20 cellular contexts compared by ENCODE assay signal in genomic region chr12:23535441-23535840, GRCh38.
"Had no signal": no experiment of that assay in that cellular context is flagged by ENCODE, and none has a peak within 500 bp of the region (broad histone marks: within the 10 kb centered on the region; RNA-seq: fewer than 3 reads in every experiment).

No MANE protein-coding gene starts in this region.

- H3K79me2 ChIP-seq: parathyroid adenoma had no signal

- H3K4me3 Mint-ChIP-seq: naive thymus-derived CD4-positive, alpha-beta T cell; nephron progenitor cell had no signal

- H3K27me3 ChIP-seq: dorsolateral prefrontal cortex, gastrocnemius medialis, heart right ventricle, stomach, transverse colon had no signal

- H3K9ac ChIP-seq: parathyroid adenoma had no signal

- H3K27ac Mint-ChIP-seq: naive thymus-derived CD4-positive, alpha-beta T cell had no signal

- H3K4me3 ChIP-seq: dorsolateral prefrontal cortex, gastrocnemius medialis, heart right ventricle, psoas muscle, stomach, thoracic aorta, transverse colon had no signal

- H3K36me3 Mint-ChIP-seq: naive thymus-derived CD4-positive, alpha-beta T cell had no signal

- DNase-seq: cortex of kidney; dorsolateral prefrontal cortex; effector memory CD4-positive, alpha-beta T cell; gastrocnemius medialis; heart right ventricle; hypothalamus; kidney glomerular epithelial cell; mesendoderm; naive thymus-derived CD4-positive, alpha-beta T cell; nephron progenitor cell; psoas muscle; retina; small intestine; stimulated activated CD4-positive, alpha-beta T cell treated with anti-CD3 and anti-CD28 coated beads, Interleukin-12 subunit alpha, Interleukin-12 subunit beta, amount 100 ng/mL, for 4 hours; stimulated activated naive CD4-positive, alpha-beta T cell; stomach; substantia nigra; transverse colon had no signal

- H3K9me3 Mint-ChIP-seq: nephron progenitor cell had no signal

- H3K4me1 Mint-ChIP-seq: naive thymus-derived CD4-positive, alpha-beta T cell had no signal

- H3K27me3 Mint-ChIP-seq: naive thymus-derived CD4-positive, alpha-beta T cell had no signal

- H3K9me3 ChIP-seq: gastrocnemius medialis, heart right ventricle, psoas muscle, stomach, thoracic aorta, transverse colon had no signal

- H2AFZ ChIP-seq: parathyroid adenoma had no signal

- H3K27ac ChIP-seq: dorsolateral prefrontal cortex, gastrocnemius medialis, heart right ventricle, parathyroid adenoma, psoas muscle, stomach, thoracic aorta, transverse colon had no signal

- H3K36me3 ChIP-seq: gastrocnemius medialis, heart right ventricle, thoracic aorta, transverse colon had no signal
